ENCODE assay signal across 1 cellular context in the genomic region with DNA sequence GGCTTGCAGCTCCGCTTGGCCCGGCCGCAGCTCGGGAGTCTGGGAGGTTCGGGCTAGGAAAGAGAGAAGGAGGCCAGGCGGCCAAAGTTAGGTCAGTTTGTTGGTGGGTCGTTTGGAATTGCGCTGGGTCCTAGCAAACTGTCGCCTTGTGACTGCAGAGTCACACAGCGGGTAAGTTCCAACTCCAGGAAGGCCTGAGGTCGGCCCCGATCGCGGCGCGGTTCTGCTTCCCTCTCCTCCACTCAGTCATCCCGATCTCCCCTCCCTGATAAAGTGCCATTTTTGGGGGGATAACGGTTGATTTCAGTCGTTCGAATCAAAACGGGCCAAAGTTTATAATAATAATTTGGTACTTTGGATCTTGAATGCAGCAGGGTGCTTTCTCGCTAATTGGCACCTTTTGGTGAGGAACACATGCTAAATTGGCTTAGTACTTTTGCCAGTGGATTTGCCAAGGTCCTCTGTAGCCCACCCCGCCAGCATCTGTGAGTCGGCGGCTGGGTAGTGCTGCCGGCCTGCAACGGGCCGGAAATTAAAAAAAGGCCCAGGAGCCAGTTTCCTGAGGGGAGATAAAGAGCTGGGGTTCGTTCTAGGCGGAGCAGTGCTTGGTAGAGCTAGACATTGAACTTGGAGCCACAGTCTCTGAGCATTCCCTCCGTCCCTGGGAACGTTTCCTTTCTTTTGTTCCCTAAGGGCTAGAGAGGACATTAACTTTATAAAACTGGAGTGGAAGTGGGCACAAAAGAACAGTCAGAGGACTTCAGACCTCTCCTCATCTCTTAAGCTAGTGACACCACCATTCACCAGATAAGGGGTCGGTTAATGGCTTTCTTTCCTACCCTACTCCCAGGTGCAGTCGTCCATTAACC.
A peak's percentile ranks its signal among the peaks of the same experiment; 100 is the strongest.
TF ChIP-seq lines count a peak whose summit lies in the region.

No MANE protein-coding gene starts in this region.

TF ChIP-seq in K562, 482 proteins besides CTCF, POLR2A, EP300 and RAD21 (continued from another document and continues in another):
- TF ChIP-seq, protein P1, sequence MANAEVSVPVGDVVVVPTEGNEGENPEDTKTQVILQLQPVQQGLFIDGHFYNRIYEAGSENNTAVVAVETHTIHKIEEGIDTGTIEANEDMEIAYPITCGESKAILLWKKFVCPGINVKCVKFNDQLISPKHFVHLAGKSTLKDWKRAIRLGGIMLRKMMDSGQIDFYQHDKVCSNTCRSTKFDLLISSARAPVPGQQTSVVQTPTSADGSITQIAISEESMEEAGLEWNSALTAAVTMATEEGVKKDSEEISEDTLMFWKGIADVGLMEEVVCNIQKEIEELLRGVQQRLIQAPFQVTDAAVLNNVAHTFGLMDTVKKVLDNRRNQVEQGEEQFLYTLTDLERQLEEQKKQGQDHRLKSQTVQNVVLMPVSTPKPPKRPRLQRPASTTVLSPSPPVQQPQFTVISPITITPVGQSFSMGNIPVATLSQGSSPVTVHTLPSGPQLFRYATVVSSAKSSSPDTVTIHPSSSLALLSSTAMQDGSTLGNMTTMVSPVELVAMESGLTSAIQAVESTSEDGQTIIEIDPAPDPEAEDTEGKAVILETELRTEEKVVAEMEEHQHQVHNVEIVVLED (CRISPR knock-in tag; IDR thresholded peaks at IDR 0.05): peak; percentile 27; the same call in 1 of the 2 replicates
- TF ChIP-seq SETDB1 (IDR thresholded peaks at IDR 0.05; ENCODE audit: low read length) (no peak), MTA2 (IDR thresholded peaks at IDR 0.05; ENCODE audit: low read depth) (no peak), KLF6 (CRISPR knock-in tag; IDR thresholded peaks at IDR 0.05; ENCODE audit: borderline replicate concordance) (0 out of 2 replicates have a peak, but pooled peaks have one; percentile 48), ZNF23 (CRISPR knock-in tag; IDR thresholded peaks at IDR 0.05) (no peak), NFRKB (IDR thresholded peaks at IDR 0.05; ENCODE audit: low read depth) (no peak), ZNF239 (CRISPR knock-in tag; IDR thresholded peaks at IDR 0.05) (peak; percentile 14; the same call in 1 of the 2 replicates), RAD51 (IDR thresholded peaks at IDR 0.05; ENCODE audit: borderline replicate concordance, low read depth) (no peak), CBFA2T3 (IDR thresholded peaks at IDR 0.05) (no peak), ZNF79 (CRISPR knock-in tag; IDR thresholded peaks at IDR 0.05; ENCODE audit: low read depth) (peak; percentile 24; the same call in 1 of the 2 replicates), SMAD2 (IDR thresholded peaks at IDR 0.05; ENCODE audit: low read depth, low read length) (no peak), RBM39 (optimal IDR thresholded peaks at IDR 0.05; ENCODE audit: low read depth, low read length) (no peak), CHD1 (IDR thresholded peaks at IDR 0.05; ENCODE audit: low read length) (peak; percentile 19), FOXK1 (CRISPR knock-in tag; IDR thresholded peaks at IDR 0.05; ENCODE audit: borderline replicate concordance) (no peak; the same call in 1 of the 2 replicates), MTF1 (CRISPR knock-in tag; IDR thresholded peaks at IDR 0.05; ENCODE audit: borderline replicate concordance) (0 out of 2 replicates have a peak, but pooled peaks have one; percentile 12)
- TF ChIP-seq, protein P2, sequence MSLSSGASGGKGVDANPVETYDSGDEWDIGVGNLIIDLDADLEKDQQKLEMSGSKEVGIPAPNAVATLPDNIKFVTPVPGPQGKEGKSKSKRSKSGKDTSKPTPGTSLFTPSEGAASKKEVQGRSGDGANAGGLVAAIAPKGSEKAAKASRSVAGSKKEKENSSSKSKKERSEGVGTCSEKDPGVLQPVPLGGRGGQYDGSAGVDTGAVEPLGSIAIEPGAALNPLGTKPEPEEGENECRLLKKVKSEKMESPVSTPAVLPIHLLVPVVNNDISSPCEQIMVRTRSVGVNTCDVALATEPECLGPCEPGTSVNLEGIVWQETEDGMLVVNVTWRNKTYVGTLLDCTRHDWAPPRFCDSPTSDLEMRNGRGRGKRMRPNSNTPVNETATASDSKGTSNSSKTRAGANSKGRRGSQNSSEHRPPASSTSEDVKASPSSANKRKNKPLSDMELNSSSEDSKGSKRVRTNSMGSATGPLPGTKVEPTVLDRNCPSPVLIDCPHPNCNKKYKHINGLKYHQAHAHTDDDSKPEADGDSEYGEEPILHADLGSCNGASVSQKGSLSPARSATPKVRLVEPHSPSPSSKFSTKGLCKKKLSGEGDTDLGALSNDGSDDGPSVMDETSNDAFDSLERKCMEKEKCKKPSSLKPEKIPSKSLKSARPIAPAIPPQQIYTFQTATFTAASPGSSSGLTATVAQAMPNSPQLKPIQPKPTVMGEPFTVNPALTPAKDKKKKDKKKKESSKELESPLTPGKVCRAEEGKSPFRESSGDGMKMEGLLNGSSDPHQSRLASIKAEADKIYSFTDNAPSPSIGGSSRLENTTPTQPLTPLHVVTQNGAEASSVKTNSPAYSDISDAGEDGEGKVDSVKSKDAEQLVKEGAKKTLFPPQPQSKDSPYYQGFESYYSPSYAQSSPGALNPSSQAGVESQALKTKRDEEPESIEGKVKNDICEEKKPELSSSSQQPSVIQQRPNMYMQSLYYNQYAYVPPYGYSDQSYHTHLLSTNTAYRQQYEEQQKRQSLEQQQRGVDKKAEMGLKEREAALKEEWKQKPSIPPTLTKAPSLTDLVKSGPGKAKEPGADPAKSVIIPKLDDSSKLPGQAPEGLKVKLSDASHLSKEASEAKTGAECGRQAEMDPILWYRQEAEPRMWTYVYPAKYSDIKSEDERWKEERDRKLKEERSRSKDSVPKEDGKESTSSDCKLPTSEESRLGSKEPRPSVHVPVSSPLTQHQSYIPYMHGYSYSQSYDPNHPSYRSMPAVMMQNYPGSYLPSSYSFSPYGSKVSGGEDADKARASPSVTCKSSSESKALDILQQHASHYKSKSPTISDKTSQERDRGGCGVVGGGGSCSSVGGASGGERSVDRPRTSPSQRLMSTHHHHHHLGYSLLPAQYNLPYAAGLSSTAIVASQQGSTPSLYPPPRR (CRISPR knock-in tag; IDR thresholded peaks at IDR 0.05; ENCODE audit: borderline replicate concordance): peak; percentile 89; the same call in 1 of the 2 replicates
- TF ChIP-seq, protein P3, sequence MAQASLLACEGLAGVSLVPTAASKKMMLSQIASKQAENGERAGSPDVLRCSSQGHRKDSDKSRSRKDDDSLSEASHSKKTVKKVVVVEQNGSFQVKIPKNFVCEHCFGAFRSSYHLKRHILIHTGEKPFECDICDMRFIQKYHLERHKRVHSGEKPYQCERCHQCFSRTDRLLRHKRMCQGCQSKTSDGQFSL (CRISPR knock-in tag; IDR thresholded peaks at IDR 0.05): no peak
- TF ChIP-seq, protein P3 (tag; IDR thresholded peaks at IDR 0.05): no peak
- TF ChIP-seq, protein P4, sequence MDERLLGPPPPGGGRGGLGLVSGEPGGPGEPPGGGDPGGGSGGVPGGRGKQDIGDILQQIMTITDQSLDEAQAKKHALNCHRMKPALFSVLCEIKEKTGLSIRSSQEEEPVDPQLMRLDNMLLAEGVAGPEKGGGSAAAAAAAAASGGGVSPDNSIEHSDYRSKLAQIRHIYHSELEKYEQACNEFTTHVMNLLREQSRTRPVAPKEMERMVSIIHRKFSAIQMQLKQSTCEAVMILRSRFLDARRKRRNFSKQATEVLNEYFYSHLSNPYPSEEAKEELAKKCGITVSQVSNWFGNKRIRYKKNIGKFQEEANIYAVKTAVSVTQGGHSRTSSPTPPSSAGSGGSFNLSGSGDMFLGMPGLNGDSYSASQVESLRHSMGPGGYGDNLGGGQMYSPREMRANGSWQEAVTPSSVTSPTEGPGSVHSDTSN (CRISPR knock-in tag; IDR thresholded peaks at IDR 0.05; ENCODE audit: low read depth): no peak
- TF ChIP-seq, protein P4 (tag; conservative IDR thresholded peaks at IDR 0.05; ENCODE audit: low read depth): no peak
- TF ChIP-seq, protein P5, sequence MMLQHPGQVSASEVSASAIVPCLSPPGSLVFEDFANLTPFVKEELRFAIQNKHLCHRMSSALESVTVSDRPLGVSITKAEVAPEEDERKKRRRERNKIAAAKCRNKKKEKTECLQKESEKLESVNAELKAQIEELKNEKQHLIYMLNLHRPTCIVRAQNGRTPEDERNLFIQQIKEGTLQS (IDR thresholded peaks at IDR 0.05): no peak
- TF ChIP-seq, protein P5 (CRISPR knock-in tag; conservative IDR thresholded peaks at IDR 0.05): 0 out of 2 replicates have a peak, but pooled peaks have one; percentile 71
- TF ChIP-seq, protein P6, sequence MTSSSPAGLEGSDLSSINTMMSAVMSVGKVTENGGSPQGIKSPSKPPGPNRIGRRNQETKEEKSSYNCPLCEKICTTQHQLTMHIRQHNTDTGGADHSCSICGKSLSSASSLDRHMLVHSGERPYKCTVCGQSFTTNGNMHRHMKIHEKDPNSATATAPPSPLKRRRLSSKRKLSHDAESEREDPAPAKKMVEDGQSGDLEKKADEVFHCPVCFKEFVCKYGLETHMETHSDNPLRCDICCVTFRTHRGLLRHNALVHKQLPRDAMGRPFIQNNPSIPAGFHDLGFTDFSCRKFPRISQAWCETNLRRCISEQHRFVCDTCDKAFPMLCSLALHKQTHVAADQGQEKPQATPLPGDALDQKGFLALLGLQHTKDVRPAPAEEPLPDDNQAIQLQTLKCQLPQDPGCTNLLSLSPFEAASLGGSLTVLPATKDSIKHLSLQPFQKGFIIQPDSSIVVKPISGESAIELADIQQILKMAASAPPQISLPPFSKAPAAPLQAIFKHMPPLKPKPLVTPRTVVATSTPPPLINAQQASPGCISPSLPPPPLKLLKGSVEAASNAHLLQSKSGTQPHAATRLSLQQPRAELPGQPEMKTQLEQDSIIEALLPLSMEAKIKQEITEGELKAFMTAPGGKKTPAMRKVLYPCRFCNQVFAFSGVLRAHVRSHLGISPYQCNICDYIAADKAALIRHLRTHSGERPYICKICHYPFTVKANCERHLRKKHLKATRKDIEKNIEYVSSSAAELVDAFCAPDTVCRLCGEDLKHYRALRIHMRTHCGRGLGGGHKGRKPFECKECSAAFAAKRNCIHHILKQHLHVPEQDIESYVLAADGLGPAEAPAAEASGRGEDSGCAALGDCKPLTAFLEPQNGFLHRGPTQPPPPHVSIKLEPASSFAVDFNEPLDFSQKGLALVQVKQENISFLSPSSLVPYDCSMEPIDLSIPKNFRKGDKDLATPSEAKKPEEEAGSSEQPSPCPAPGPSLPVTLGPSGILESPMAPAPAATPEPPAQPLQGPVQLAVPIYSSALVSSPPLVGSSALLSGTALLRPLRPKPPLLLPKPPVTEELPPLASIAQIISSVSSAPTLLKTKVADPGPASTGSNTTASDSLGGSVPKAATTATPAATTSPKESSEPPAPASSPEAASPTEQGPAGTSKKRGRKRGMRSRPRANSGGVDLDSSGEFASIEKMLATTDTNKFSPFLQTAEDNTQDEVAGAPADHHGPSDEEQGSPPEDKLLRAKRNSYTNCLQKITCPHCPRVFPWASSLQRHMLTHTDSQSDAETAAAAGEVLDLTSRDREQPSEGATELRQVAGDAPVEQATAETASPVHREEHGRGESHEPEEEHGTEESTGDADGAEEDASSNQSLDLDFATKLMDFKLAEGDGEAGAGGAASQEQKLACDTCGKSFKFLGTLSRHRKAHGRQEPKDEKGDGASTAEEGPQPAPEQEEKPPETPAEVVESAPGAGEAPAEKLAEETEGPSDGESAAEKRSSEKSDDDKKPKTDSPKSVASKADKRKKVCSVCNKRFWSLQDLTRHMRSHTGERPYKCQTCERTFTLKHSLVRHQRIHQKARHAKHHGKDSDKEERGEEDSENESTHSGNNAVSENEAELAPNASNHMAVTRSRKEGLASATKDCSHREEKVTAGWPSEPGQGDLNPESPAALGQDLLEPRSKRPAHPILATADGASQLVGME (CRISPR knock-in tag; IDR thresholded peaks at IDR 0.05): peak; percentile 50; the same call in 1 of the 2 replicates
- TF ChIP-seq, protein P7, sequence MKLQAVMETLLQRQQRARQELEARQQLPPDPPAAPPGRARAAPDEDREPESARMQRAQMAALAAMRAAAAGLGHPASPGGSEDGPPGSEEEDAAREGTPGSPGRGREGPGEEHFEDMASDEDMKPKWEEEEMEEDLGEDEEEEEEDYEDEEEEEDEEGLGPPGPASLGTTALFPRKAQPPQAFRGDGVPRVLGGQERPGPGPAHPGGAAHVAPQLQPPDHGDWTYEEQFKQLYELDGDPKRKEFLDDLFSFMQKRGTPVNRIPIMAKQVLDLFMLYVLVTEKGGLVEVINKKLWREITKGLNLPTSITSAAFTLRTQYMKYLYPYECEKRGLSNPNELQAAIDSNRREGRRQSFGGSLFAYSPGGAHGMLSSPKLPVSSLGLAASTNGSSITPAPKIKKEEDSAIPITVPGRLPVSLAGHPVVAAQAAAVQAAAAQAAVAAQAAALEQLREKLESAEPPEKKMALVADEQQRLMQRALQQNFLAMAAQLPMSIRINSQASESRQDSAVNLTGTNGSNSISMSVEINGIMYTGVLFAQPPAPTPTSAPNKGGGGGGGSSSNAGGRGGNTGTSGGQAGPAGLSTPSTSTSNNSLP (IDR thresholded peaks at IDR 0.05; ENCODE audit: borderline replicate concordance, low read depth, low read length): peak; percentile 25; the same call in 1 of the 2 replicates
- TF ChIP-seq, protein P8, sequence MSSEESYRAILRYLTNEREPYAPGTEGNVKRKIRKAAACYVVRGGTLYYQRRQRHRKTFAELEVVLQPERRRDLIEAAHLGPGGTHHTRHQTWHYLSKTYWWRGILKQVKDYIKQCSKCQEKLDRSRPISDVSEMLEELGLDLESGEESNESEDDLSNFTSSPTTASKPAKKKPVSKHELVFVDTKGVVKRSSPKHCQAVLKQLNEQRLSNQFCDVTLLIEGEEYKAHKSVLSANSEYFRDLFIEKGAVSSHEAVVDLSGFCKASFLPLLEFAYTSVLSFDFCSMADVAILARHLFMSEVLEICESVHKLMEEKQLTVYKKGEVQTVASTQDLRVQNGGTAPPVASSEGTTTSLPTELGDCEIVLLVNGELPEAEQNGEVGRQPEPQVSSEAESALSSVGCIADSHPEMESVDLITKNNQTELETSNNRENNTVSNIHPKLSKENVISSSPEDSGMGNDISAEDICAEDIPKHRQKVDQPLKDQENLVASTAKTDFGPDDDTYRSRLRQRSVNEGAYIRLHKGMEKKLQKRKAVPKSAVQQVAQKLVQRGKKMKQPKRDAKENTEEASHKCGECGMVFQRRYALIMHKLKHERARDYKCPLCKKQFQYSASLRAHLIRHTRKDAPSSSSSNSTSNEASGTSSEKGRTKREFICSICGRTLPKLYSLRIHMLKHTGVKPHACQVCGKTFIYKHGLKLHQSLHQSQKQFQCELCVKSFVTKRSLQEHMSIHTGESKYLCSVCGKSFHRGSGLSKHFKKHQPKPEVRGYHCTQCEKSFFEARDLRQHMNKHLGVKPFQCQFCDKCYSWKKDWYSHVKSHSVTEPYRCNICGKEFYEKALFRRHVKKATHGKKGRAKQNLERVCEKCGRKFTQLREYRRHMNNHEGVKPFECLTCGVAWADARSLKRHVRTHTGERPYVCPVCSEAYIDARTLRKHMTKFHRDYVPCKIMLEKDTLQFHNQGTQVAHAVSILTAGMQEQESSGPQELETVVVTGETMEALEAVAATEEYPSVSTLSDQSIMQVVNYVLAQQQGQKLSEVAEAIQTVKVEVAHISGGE (CRISPR knock-in tag; IDR thresholded peaks at IDR 0.05): peak in 1 of 3 experiments; percentile 26; a peak in 1 of 6 replicates
